In genomic region chr9:133850937-133851336, GRCh38 we compare ENCODE assay signal across 16 cellular contexts.
DNase-seq lines count a peak whose midpoint lies in the region; ATAC-seq, FAIRE-seq and TF ChIP-seq lines count a peak whose summit lies in the region.
"Had no signal": no experiment of that assay in that cellular context is flagged by ENCODE, and none has a peak within 500 bp of the region (broad histone marks: within the 10 kb centered on the region; RNA-seq: fewer than 3 reads in every experiment).

No MANE protein-coding gene starts in this region.

- no peak overlapping the region for H3K9ac ChIP-seq in HepG2 (ENCODE audit: insufficient read depth, low read depth, low read length)

- H3K4me3 Mint-ChIP-seq in brain = no peak overlapping the region
- no peak overlapping the region for H3K4me3 Mint-ChIP-seq in progenitor cell of endocrine pancreas (ENCODE audit: low read depth)
- H3K4me3 Mint-ChIP-seq: CD14-positive monocyte; CD8-positive, alpha-beta T cell; HFFc6 had no signal

- no peak overlapping the region for H3K4me2 ChIP-seq in HepG2 (ENCODE audit: low read depth, low read length)

- no TSS peak for BruUV-seq in HepG2 (replicated peaks; lab: Mats Ljungman, UMichigan)

- intact Hi-C loops in HepG2 (cut with micrococcal nuclease; ENCODE audit: unreplicated experiment) (no loop called here), right lobe of liver (cut with DNase I) (no loop called here)

- in situ Hi-C loops in HepG2 (cut with HindIII; ENCODE audit: extremely low pct_ligation_motif_present, low pct_unique_long_range_greater_than_20kb) = no loop called here

- H3K27me3 Mint-ChIP-seq in brain (peaks cover 4% of the 10 kb centered on the region), progenitor cell of endocrine pancreas (no peaks in the 10 kb centered on the region)

- CTCF ChIA-PET in HepG2 (lab: Yijun Ruan, JAX; ENCODE audit: low intra/inter-chr PET ratio, low total read pairs) = no interaction called here

- FAIRE-seq in HepG2 (lab: Jason Lieb, UNC) = no peak
- FAIRE-seq: HTR-8/SVneo had no signal

- H3K4me3 ChIP-seq in HepG2 (replicated peaks in 1 of 3; ENCODE audit: insufficient read depth in 1 of 3, low read depth in 2 of 3, low read length in 3 of 3) (no peak overlapping the region), right lobe of liver (no peak overlapping the region), suprapubic skin (no peak overlapping the region)

- H3K36me3 Mint-ChIP-seq in brain (peaks cover 13% of the 10 kb centered on the region), progenitor cell of endocrine pancreas (ENCODE audit: insufficient read depth) (peaks cover 6% of the 10 kb centered on the region)
- H3K36me3 Mint-ChIP-seq: CD8-positive, alpha-beta T cell had no signal

- peaks cover 44% of the 10 kb centered on the region; the same call in 1 of the 2 replicates for H4K20me1 ChIP-seq in HepG2 (ENCODE audit: insufficient read depth, low read length)

- TF ChIP-seq POLR2A in HepG2 (IDR thresholded peaks at IDR 0.05; ENCODE audit: insufficient read depth in 1 of 2, low read depth in 2 of 2, low read length in 2 of 2) = no peak
- no peak for TF ChIP-seq POLR2A in right lobe of liver (IDR thresholded peaks at IDR 0.05)
- no peak for TF ChIP-seq POLR2A in suprapubic skin (IDR thresholded peaks at IDR 0.05)

- whole genome bisulfite sequencing in HepG2 (ENCODE audit: low lambda C conversion rate) = 98% methylated on average over 7 of the region's 7 CpGs
- 98% methylated on average over 6 of the region's 7 CpGs for WGBS in right lobe of liver (ENCODE audit: insufficient coverage, low coverage, low lambda C conversion rate, missing lambda C conversion rate)
- 92% methylated on average over 6 of the region's 7 CpGs for WGBS in suprapubic skin

- peaks cover 11% of the 10 kb centered on the region for H3K4me1 ChIP-seq in HepG2 (ENCODE audit: insufficient read depth, low read length)
- H3K4me1 ChIP-seq in right lobe of liver = peaks cover 0 to 16% (median 9%) of the 10 kb centered on the region in 4 donors
- H3K4me1 ChIP-seq in suprapubic skin = peaks cover 2% of the 10 kb centered on the region

- H3K27ac ChIP-seq in HepG2 (ENCODE audit: extremely low read length, insufficient read depth, low read length) (no peak overlapping the region), right lobe of liver (peak overlapping the region in 1 of 3 donors; percentile 8), suprapubic skin (no peak overlapping the region)

- TF ChIP-seq EP300 in HepG2 (IDR thresholded peaks at IDR 0.05; ENCODE audit: low read depth in 2 of 2, low read length in 2 of 2) (no peak), HepG2 (CRISPR knock-in tag; IDR thresholded peaks at IDR 0.05; ENCODE audit: borderline replicate concordance) (no peak), suprapubic skin (IDR thresholded peaks at IDR 0.05) (no peak)

- H3K4me1 Mint-ChIP-seq in brain (peaks cover 69% of the 10 kb centered on the region), progenitor cell of endocrine pancreas (ENCODE audit: low read depth) (no peaks in the 10 kb centered on the region)

- H3K9me3 ChIP-seq in HepG2 (ENCODE audit: low read length) (no peaks in the 10 kb centered on the region), right lobe of liver (no peaks in the 10 kb centered on the region), suprapubic skin (no peaks in the 10 kb centered on the region)
- H3K9me3 ChIP-seq: Caco-2 had no signal

- POLR2A ChIA-PET in HepG2 (lab: Yijun Ruan, JAX) = no interaction called here

- H3K36me3 ChIP-seq in HepG2 (replicated peaks in 1 of 2; ENCODE audit: control insufficient read depth in 1 of 2, insufficient read depth in 2 of 2, low read length in 2 of 2) (peaks cover 11 to 46% of the 10 kb centered on the region in 2 experiments; a peak in 4 of 5 replicates), right lobe of liver (peaks cover 0 to 2% (median 0%) of the 10 kb centered on the region in 4 donors), suprapubic skin (no peaks in the 10 kb centered on the region)

- no peak for TF ChIP-seq RAD21 in HepG2 (CRISPR knock-in tag; IDR thresholded peaks at IDR 0.05)

- no peak for ATAC-seq in HepG2
- ATAC-seq in right lobe of liver = no peak
- ATAC-seq: CD8-positive, alpha-beta T cell had no signal

- H3K9me3 Mint-ChIP-seq in brain (peaks cover 0 to 4% (median 0%) of the 10 kb centered on the region in 5 experiments), progenitor cell of endocrine pancreas (ENCODE audit: low read depth) (no peaks in the 10 kb centered on the region)
- H3K9me3 Mint-ChIP-seq: CD8-positive, alpha-beta T cell; HFFc6 had no signal

- DNase-seq in HepG2 (ENCODE audit: low spot score) (no peak), right lobe of liver (no peak), progenitor cell of endocrine pancreas (ENCODE audit: low spot score, unreplicated experiment) (no peak), NCI-H1092 treated with DMSO at 0.1 percent for 48 hours (lab: John Stamatoyannopoulos, UW) (no peak), suprapubic skin (ENCODE audit: low spot score in 2 of 2) (no peak), NCI-H1436 (lab: John Stamatoyannopoulos, UW) (no peak)
- DNase-seq: ACHN; Caco-2; CD8-positive, alpha-beta T cell; DND-41; GDM1; HCEC 1CT; HFFc6 had no signal

- H3K27ac Mint-ChIP-seq in brain (peak overlapping the region in 4 of 5 experiments; percentile 17 to 75 (median 50)), progenitor cell of endocrine pancreas (peak overlapping the region; percentile 16)
- H3K27ac Mint-ChIP-seq: CD8-positive, alpha-beta T cell; HFFc6 had no signal

- TF ChIP-seq CTCF in HepG2 (CRISPR knock-in tag; IDR thresholded peaks at IDR 0.05) (no peak), right lobe of liver (IDR thresholded peaks at IDR 0.05) (no peak), brain (conservative IDR thresholded peaks at IDR 0.05) (no peak), progenitor cell of endocrine pancreas (IDR thresholded peaks at IDR 0.05; ENCODE audit: unreplicated experiment) (no peak), suprapubic skin (IDR thresholded peaks at IDR 0.05) (no peak)

- no peak overlapping the region for H2AFZ ChIP-seq in HepG2 (ENCODE audit: low read length)

- peaks cover 18% of the 10 kb centered on the region for H3K79me2 ChIP-seq in HepG2 (ENCODE audit: insufficient read depth, low read length)

- no peaks in the 10 kb centered on the region for H3K27me3 ChIP-seq in HepG2 (ENCODE audit: control insufficient read depth in 1 of 2, insufficient read depth in 2 of 2, low read length in 2 of 2)
- no peaks in the 10 kb centered on the region for H3K27me3 ChIP-seq in right lobe of liver
- H3K27me3 ChIP-seq in suprapubic skin = no peaks in the 10 kb centered on the region

TF ChIP-seq in HepG2, 621 proteins besides CTCF, POLR2A, EP300 and RAD21:
- TF ChIP-seq NCOA2 (CRISPR knock-in tag; IDR thresholded peaks at IDR 0.05) = no peak
- TF ChIP-seq, protein P1, sequence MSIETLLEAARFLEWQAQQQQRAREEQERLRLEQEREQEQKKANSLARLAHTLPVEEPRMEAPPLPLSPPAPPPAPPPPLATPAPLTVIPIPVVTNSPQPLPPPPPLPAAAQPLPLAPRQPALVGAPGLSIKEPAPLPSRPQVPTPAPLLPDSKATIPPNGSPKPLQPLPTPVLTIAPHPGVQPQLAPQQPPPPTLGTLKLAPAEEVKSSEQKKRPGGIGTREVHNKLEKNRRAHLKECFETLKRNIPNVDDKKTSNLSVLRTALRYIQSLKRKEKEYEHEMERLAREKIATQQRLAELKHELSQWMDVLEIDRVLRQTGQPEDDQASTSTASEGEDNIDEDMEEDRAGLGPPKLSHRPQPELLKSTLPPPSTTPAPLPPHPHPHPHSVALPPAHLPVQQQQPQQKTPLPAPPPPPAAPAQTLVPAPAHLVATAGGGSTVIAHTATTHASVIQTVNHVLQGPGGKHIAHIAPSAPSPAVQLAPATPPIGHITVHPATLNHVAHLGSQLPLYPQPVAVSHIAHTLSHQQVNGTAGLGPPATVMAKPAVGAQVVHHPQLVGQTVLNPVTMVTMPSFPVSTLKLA (IDR thresholded peaks at IDR 0.05) = 0 out of 2 replicates have a peak, but pooled peaks have one; percentile 20
- no peak for TF ChIP-seq ZBTB2 (CRISPR knock-in tag; IDR thresholded peaks at IDR 0.05; ENCODE audit: low read depth)
- no peak for TF ChIP-seq ZFP36L1 (CRISPR knock-in tag; IDR thresholded peaks at IDR 0.05)
- TF ChIP-seq SP2 (CRISPR knock-in tag; IDR thresholded peaks at IDR 0.05) = no peak
- no peak for TF ChIP-seq RFX3 (CRISPR knock-in tag; IDR thresholded peaks at IDR 0.05)
- no peak for TF ChIP-seq NONO (IDR thresholded peaks at IDR 0.05)
- no peak for TF ChIP-seq NONO (CRISPR knock-in tag; conservative IDR thresholded peaks at IDR 0.05)
- no peak for TF ChIP-seq ZBTB43 (CRISPR knock-in tag; conservative IDR thresholded peaks at IDR 0.05)
